Comparison of ENCODE assay signal across 20 cellular contexts in the genomic region with DNA sequence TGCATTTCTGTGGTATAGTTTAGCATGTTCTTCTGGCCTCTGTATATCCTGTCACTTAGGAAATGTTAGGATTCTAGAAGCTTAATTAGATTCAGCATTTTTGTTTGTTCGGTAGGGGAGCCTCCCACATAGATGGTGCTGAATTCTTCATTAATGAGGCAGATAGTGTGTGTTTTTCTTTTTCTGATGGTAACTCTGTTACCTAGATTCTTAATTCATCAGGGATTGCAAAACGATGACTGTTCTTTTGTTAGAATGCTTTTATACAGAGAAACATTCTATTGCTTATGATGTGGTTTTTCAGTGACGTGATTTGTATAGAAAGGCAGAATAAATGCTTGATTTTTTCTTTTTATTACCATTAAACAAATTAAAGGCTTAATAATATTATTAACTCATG. TPM values are rescaled to one million over a fixed set of nuclear protein-coding genes. Genes with fewer than 3 reads are reported as not detected.
DNase-seq lines count a peak whose midpoint lies in the region; ATAC-seq and TF ChIP-seq lines count a peak whose summit lies in the region.
"Had no signal": no experiment of that assay in that cellular context is flagged by ENCODE, and none has a peak within 500 bp of the region (broad histone marks: within the 10 kb centered on the region; RNA-seq: fewer than 3 reads in every experiment).

No MANE protein-coding gene starts in this region.

- peaks cover 61% of the 10 kb centered on the region for H3K79me2 ChIP-seq in ACC112 (ENCODE audit: control insufficient read depth, insufficient read depth, low read length, unreplicated experiment)

- ATAC-seq in GM19395 (IDR thresholded peaks at IDR 0.05; ENCODE audit: unreplicated experiment) (no peak), HG03095 (IDR thresholded peaks at IDR 0.05; ENCODE audit: unreplicated experiment) (no peak), GM18867 (IDR thresholded peaks at IDR 0.05; ENCODE audit: unreplicated experiment) (no peak)
- ATAC-seq: left lobe of liver had no signal

- intact Hi-C loops in dorsolateral prefrontal cortex (cut with DNase I): no loop called here

- peak; percentile 33 for DNase-seq in GM04503 (ENCODE audit: low read depth)
- peak; percentile 94 for DNase-seq in astrocyte of the hippocampus (ENCODE audit: low read depth, low spot score)
- DNase-seq in iris pigment epithelial cell (ENCODE audit: low read depth): peak; percentile 72
- no peak for DNase-seq in dorsolateral prefrontal cortex
- DNase-seq: activated CD4-positive, CD25-positive, alpha-beta regulatory T cell treated with anti-CD3 and anti-CD28 coated beads, Interleukin-2, amount 50 U/mL, for 72 hours; activated CD8-positive, alpha-beta memory T cell treated with anti-CD3 and anti-CD28 coated beads for 24 hours; activated T-cell treated with anti-CD3 and anti-CD28 coated beads, Interleukin-2, amount 50 U/mL, for 48 hours; EL; NCI-H526 treated with DMSO at 0.1 percent for 48 hours; stimulated activated naive CD4-positive, alpha-beta T cell; tibial artery had no signal

- H3K4me3 ChIP-seq in ACC112 (ENCODE audit: low read depth, low read length) (no peak overlapping the region), dorsolateral prefrontal cortex (no peak overlapping the region)
- H3K4me3 ChIP-seq: cardiac muscle cell, esophagus muscularis mucosa, skin epidermis, tibial artery had no signal

- TF ChIP-seq CTCF in dorsolateral prefrontal cortex (IDR thresholded peaks at IDR 0.05 in 54 of 56, conservative IDR thresholded peaks at IDR 0.05 in 2 of 56; ENCODE audit: low read depth in 1 of 56, partially characterized antibody in 56 of 56): no peak

- peaks cover 20% of the 10 kb centered on the region for H3K4me1 ChIP-seq in ACC112 (ENCODE audit: control insufficient read depth, insufficient read depth, low read length, unreplicated experiment)

- H3K27ac ChIP-seq in ACC112 (ENCODE audit: low read depth, low read length): peak overlapping the region; percentile 60
- H3K27ac ChIP-seq in dorsolateral prefrontal cortex: no peak overlapping the region
- H3K27ac ChIP-seq: cardiac muscle cell, esophagus muscularis mucosa, tibial artery had no signal

- H3K27me3 ChIP-seq in ACC112 (ENCODE audit: insufficient read depth, low read length) (no peaks in the 10 kb centered on the region), dorsolateral prefrontal cortex (no peaks in the 10 kb centered on the region)
- H3K27me3 ChIP-seq: cardiac muscle cell, esophagus muscularis mucosa, tibial artery had no signal

- H3K36me3 ChIP-seq in ACC112 (ENCODE audit: insufficient read depth, low read length): peaks cover 13% of the 10 kb centered on the region; the same call in 1 of the 2 replicates
- H3K36me3 ChIP-seq: cardiac muscle cell had no signal

- H2AFZ ChIP-seq in ACC112 (ENCODE audit: low read length, unreplicated experiment): no peak overlapping the region

RNA-seq across cellular contexts. Expression of gene BANP, which starts 19.0 kb away (rescaled TPM):
- 10 to 100 TPM; 17.6 to 85.0 (median 34.7) TPM for total RNA-seq in dorsolateral prefrontal cortex

RNA-seq across cellular contexts. Expression of gene CA5A, which starts 33.9 kb away (rescaled TPM):
- total RNA-seq in dorsolateral prefrontal cortex: 1 to 10 TPM in 22 of 120 experiments, under 1 TPM in 64, not detected in 34; 0.06 to 2.7 (median 0.56) TPM
- total RNA-seq: cardiac muscle cell, esophagus muscularis mucosa, posterior vena cava had no signal

Comparison
In these comparisons a context has a peak if more than half of its experiments do, and no peak if none do; other contexts are left out.
1. DNase-seq: peak in GM04503 (single experiment), astrocyte of the hippocampus (single experiment) and iris pigment epithelial cell (single experiment); none in dorsolateral prefrontal cortex (0 of 10).